In genomic region chr22:30837531-30837930, GRCh38 we compare ENCODE assay signal across 1 cellular context.
TF ChIP-seq lines count a peak whose summit lies in the region.

No MANE protein-coding gene starts in this region.

TF ChIP-seq in GM23338, 12 proteins besides CTCF, POLR2A, EP300 and RAD21 (continued from another document):
- TF ChIP-seq ZNF462 (CRISPR knock-in tag; IDR thresholded peaks at IDR 0.05) (no peak), CREB1 (CRISPR knock-in tag; IDR thresholded peaks at IDR 0.05; ENCODE audit: low read depth) (no peak), ZNF331 (CRISPR knock-in tag; IDR thresholded peaks at IDR 0.05; ENCODE audit: low read depth) (no peak)
